Comparison of ENCODE assay signal across 1 cellular context in the genomic region with DNA sequence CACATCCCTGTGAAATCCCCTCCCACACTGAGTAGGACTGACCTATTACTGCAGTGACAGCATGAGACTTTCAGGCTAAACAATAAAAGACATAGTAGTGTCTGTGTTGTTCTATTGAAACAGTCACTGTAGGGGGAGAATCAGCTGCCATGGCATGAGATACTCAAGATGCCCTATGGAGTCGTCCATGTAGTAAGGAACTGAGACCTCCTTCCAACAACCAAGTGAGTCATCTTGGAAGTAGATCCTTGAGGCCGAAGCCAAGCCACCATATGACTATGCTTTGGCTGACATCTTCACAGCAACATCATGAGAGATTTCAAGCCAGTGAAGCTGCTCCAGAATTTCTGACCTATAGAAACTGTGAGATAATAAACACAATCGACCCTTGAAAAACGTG.
A peak's percentile ranks its signal among the peaks of the same experiment; 100 is the strongest.
TF ChIP-seq lines count a peak whose summit lies in the region.

No MANE protein-coding gene starts in this region.

TF ChIP-seq in SK-N-SH, 30 proteins besides CTCF, POLR2A, EP300 and RAD21 (continued from another document):
- TF ChIP-seq, protein P1, sequence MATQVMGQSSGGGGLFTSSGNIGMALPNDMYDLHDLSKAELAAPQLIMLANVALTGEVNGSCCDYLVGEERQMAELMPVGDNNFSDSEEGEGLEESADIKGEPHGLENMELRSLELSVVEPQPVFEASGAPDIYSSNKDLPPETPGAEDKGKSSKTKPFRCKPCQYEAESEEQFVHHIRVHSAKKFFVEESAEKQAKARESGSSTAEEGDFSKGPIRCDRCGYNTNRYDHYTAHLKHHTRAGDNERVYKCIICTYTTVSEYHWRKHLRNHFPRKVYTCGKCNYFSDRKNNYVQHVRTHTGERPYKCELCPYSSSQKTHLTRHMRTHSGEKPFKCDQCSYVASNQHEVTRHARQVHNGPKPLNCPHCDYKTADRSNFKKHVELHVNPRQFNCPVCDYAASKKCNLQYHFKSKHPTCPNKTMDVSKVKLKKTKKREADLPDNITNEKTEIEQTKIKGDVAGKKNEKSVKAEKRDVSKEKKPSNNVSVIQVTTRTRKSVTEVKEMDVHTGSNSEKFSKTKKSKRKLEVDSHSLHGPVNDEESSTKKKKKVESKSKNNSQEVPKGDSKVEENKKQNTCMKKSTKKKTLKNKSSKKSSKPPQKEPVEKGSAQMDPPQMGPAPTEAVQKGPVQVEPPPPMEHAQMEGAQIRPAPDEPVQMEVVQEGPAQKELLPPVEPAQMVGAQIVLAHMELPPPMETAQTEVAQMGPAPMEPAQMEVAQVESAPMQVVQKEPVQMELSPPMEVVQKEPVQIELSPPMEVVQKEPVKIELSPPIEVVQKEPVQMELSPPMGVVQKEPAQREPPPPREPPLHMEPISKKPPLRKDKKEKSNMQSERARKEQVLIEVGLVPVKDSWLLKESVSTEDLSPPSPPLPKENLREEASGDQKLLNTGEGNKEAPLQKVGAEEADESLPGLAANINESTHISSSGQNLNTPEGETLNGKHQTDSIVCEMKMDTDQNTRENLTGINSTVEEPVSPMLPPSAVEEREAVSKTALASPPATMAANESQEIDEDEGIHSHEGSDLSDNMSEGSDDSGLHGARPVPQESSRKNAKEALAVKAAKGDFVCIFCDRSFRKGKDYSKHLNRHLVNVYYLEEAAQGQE (IDR thresholded peaks at IDR 0.05; ENCODE audit: low read depth, low read length), result no peak
- no peak for TF ChIP-seq TEAD4 (IDR thresholded peaks at IDR 0.05; ENCODE audit: borderline replicate concordance, insufficient read depth)
- TF ChIP-seq GABPA (IDR thresholded peaks at IDR 0.05; ENCODE audit: low read depth), result no peak
- no peak for TF ChIP-seq MXI1 (IDR thresholded peaks at IDR 0.05; ENCODE audit: low read depth, low read length)
- no peak for TF ChIP-seq ELF1 (IDR thresholded peaks at IDR 0.05)
- no peak for TF ChIP-seq IRF3 (IDR thresholded peaks at IDR 0.05; ENCODE audit: low read depth, low read length)
- peak; percentile 53 for TF ChIP-seq TCF12 (IDR thresholded peaks at IDR 0.05)
- TF ChIP-seq, protein P2, sequence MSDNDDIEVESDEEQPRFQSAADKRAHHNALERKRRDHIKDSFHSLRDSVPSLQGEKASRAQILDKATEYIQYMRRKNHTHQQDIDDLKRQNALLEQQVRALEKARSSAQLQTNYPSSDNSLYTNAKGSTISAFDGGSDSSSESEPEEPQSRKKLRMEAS (IDR thresholded peaks at IDR 0.05; ENCODE audit: low read depth), result no peak
- no peak for TF ChIP-seq SIN3A (IDR thresholded peaks at IDR 0.05; ENCODE audit: borderline replicate concordance, low read depth, low read length)
- TF ChIP-seq RCOR1 (IDR thresholded peaks at IDR 0.05; ENCODE audit: low read length), result no peak
- TF ChIP-seq GATA2 (CRISPR knock-in tag; IDR thresholded peaks at IDR 0.05), result no peak
- peak; percentile 42; the same call in 1 of the 2 replicates for TF ChIP-seq JUND (IDR thresholded peaks at IDR 0.05)
- TF ChIP-seq RFX5 (IDR thresholded peaks at IDR 0.05; ENCODE audit: low read length), result no peak
- TF ChIP-seq USF1 (IDR thresholded peaks at IDR 0.05; ENCODE audit: borderline replicate concordance, low read depth), result no peak
- TF ChIP-seq TAF1 (IDR thresholded peaks at IDR 0.05; ENCODE audit: borderline replicate concordance, low read depth, low read length), result no peak
- TF ChIP-seq NRF1 (IDR thresholded peaks at IDR 0.05; ENCODE audit: low read depth, low read length), result no peak
- TF ChIP-seq ZBTB33 (IDR thresholded peaks at IDR 0.05; ENCODE audit: borderline replicate concordance, low read depth), result no peak
- no peak for TF ChIP-seq CHD2 (IDR thresholded peaks at IDR 0.05; ENCODE audit: low read length, partially characterized antibody)
- no peak for TF ChIP-seq POLR2AphosphoS5 (IDR thresholded peaks at IDR 0.05; ENCODE audit: low read depth, low read length)
- peak; percentile 39; the same call in 1 of the 2 replicates for TF ChIP-seq PBX3 (IDR thresholded peaks at IDR 0.05)
- TF ChIP-seq NFIC (IDR thresholded peaks at IDR 0.05; ENCODE audit: borderline replicate concordance), result peak; percentile 49
- no peak for TF ChIP-seq FOXJ3 (CRISPR knock-in tag; IDR thresholded peaks at IDR 0.05)
- no peak for TF ChIP-seq RXRA (IDR thresholded peaks at IDR 0.05; ENCODE audit: borderline replicate concordance, low read depth)
- TF ChIP-seq FOXM1 (IDR thresholded peaks at IDR 0.05; ENCODE audit: low read depth), result no peak
- TF ChIP-seq SMC3 (IDR thresholded peaks at IDR 0.05; ENCODE audit: low read depth, low read length), result no peak
- TF ChIP-seq FOSL2 (IDR thresholded peaks at IDR 0.05; ENCODE audit: borderline replicate concordance, low read depth), result peak; percentile 38; the same call in 1 of the 2 replicates
